ENCODE assay signal across 27 cellular contexts in the genomic region with DNA sequence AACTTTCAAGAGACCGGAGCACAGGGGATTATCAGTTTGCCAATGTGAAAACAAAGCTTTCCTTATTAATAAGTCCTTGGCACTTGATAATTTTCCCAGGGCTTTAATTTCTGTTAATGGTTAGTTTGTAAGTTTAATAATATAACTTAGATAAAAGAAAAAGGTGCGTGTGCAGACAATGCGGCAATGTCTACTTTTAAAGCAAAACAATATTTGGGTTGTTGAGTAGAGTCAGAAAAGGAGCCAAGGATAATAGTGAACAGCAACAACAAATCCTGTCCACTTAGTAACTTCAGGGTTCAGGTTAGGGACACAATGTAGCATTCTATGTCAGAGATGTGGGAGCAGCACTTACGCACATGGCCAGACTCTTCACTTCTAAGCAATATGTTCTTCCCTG.
DNase-seq lines count a peak whose midpoint lies in the region; ATAC-seq, FAIRE-seq and TF ChIP-seq lines count a peak whose summit lies in the region.
"Had no signal": no experiment of that assay in that cellular context is flagged by ENCODE, and none has a peak within 500 bp of the region (broad histone marks: within the 10 kb centered on the region; RNA-seq: fewer than 3 reads in every experiment).

No MANE protein-coding gene starts in this region.

- TF ChIP-seq CTCF in choroid plexus epithelial cell (conservative IDR thresholded peaks at IDR 0.05; ENCODE audit: low read depth, low read length): no peak
- TF ChIP-seq CTCF in endothelial cell of umbilical vein (IDR thresholded peaks at IDR 0.05; ENCODE audit: extremely low read depth in 1 of 2, insufficient read depth in 1 of 2, low read depth in 1 of 2, low read length in 2 of 2): no peak

- dilution Hi-C loops in endothelial cell of umbilical vein (cut with MboI; ENCODE audit: extremely low pct_ligation_motif_present, low sequenced_read_pairs): no loop called here

- ATAC-seq in sciatic nerve (peak; percentile 59), HG03045 (IDR thresholded peaks at IDR 0.05; ENCODE audit: unreplicated experiment) (no peak), GM18907 (IDR thresholded peaks at IDR 0.05; ENCODE audit: unreplicated experiment) (no peak)
- ATAC-seq: A549; CD8-positive, alpha-beta T cell; GM12878 had no signal

- no peaks in the 10 kb centered on the region for H3K27me3 ChIP-seq in endothelial cell of umbilical vein (ENCODE audit: control insufficient read depth in 2 of 2, insufficient read depth in 2 of 2, low read length in 2 of 2)
- H3K27me3 ChIP-seq: BLaER1 treated with 17β-estradiol and CSF1 and Interleukin-3, amounts not matched to agents 10 nM and 100 nM had no signal

- FAIRE-seq in endothelial cell of umbilical vein (lab: Jason Lieb, UNC): no peak
- FAIRE-seq: A549, GM12878, GM12892, GM18507, GM19239 had no signal

- H3K9me1 ChIP-seq in endothelial cell of umbilical vein (replicated peaks; ENCODE audit: control insufficient read depth, extremely low read depth, insufficient read depth, low read length): no peaks in the 10 kb centered on the region

- no peak overlapping the region for H3K27ac ChIP-seq in endothelial cell of umbilical vein (ENCODE audit: insufficient read depth, low read depth, low read length)
- H3K27ac ChIP-seq: 22Rv1; A549; BLaER1 treated with 17β-estradiol and CSF1 and Interleukin-3, amounts not matched to agents 10 nM and 100 nM; C4-2B had no signal

- POLR2A ChIA-PET in endothelial cell of umbilical vein (lab: Charles Lee): no interaction called here

- H4K20me1 ChIP-seq in endothelial cell of umbilical vein (replicated peaks; ENCODE audit: control insufficient read depth, extremely low read depth, insufficient read depth, low read length): no peaks in the 10 kb centered on the region
- H4K20me1 ChIP-seq: BLaER1 treated with 17β-estradiol and CSF1 and Interleukin-3, amounts not matched to agents 10 nM and 100 nM had no signal

- H3K79me2 ChIP-seq in endothelial cell of umbilical vein (ENCODE audit: control insufficient read depth, insufficient read depth, low read length): no peaks in the 10 kb centered on the region

- no peaks in the 10 kb centered on the region for H3K9me3 ChIP-seq in endothelial cell of umbilical vein (replicated peaks; ENCODE audit: control insufficient read depth, insufficient read depth, low read length)
- H3K9me3 ChIP-seq: A549; BLaER1 treated with 17β-estradiol and CSF1 and Interleukin-3, amounts not matched to agents 10 nM and 100 nM had no signal

- no peak overlapping the region for H3K4me2 ChIP-seq in endothelial cell of umbilical vein (ENCODE audit: insufficient read depth, low read length)
- H3K4me2 ChIP-seq: A549; BLaER1 treated with 17β-estradiol and CSF1 and Interleukin-3, amounts not matched to agents 10 nM and 100 nM had no signal

- no peak overlapping the region for H2AFZ ChIP-seq in endothelial cell of umbilical vein (ENCODE audit: low read depth, low read length)

- H3K9ac ChIP-seq in endothelial cell of umbilical vein (replicated peaks; ENCODE audit: extremely low read depth, insufficient read depth, low read length): no peak overlapping the region
- H3K9ac ChIP-seq: BLaER1 treated with 17β-estradiol and CSF1 and Interleukin-3, amounts not matched to agents 10 nM and 100 nM had no signal

- DNase-seq in astrocyte of the hippocampus (ENCODE audit: low read depth, low spot score) (peak; percentile 8), choroid plexus epithelial cell (ENCODE audit: low read depth) (peak; percentile 14), endothelial cell of umbilical vein (ENCODE audit: low read depth, low spot score) (peak; percentile 26), sciatic nerve (ENCODE audit: low spot score) (no peak), NCI-H526 treated with DMSO at 0.1 percent for 48 hours (lab: John Stamatoyannopoulos, UW) (no peak), COLO668 (lab: John Stamatoyannopoulos, UW; ENCODE audit: unreplicated experiment) (no peak)
- DNase-seq: AML-193; CD4-positive, alpha-beta T cell; CD8-positive, alpha-beta T cell; COR-L47; DMS 273 treated with DMSO at 0.1 percent for 48 hours; DMS153; DMS53; DMS79; DND-41; EL; GDM1 had no signal

- H3K4me1 ChIP-seq in endothelial cell of umbilical vein (ENCODE audit: control insufficient read depth, extremely low read depth, insufficient read depth, low read length): no peaks in the 10 kb centered on the region
- H3K4me1 ChIP-seq: A549; BLaER1 treated with 17β-estradiol and CSF1 and Interleukin-3, amounts not matched to agents 10 nM and 100 nM had no signal

- H3K4me3 ChIP-seq in choroid plexus epithelial cell (ENCODE audit: low read depth, low read length) (no peak overlapping the region), endothelial cell of umbilical vein (replicated peaks in 1 of 3; ENCODE audit: insufficient read depth in 1 of 3, low read depth in 1 of 3, low read length in 3 of 3) (no peak overlapping the region)
- H3K4me3 ChIP-seq: A549; BLaER1 treated with 17β-estradiol and CSF1 and Interleukin-3, amounts not matched to agents 10 nM and 100 nM; GM12878 had no signal

- no peak for TF ChIP-seq POLR2A in endothelial cell of umbilical vein (IDR thresholded peaks at IDR 0.05; ENCODE audit: low read depth, low read length)

- CTCF ChIA-PET in endothelial cell of umbilical vein (lab: Charles Lee): no interaction called here

- BruUV-seq in endothelial cell of umbilical vein (replicated peaks; lab: Mats Ljungman, UMichigan): no TSS peak

- no peaks in the 10 kb centered on the region for H3K36me3 ChIP-seq in endothelial cell of umbilical vein (ENCODE audit: control insufficient read depth in 2 of 2, extremely low read depth in 1 of 2, insufficient read depth in 2 of 2, low read length in 2 of 2)
- H3K36me3 ChIP-seq: BLaER1 treated with 17β-estradiol and CSF1 and Interleukin-3, amounts not matched to agents 10 nM and 100 nM had no signal

- intact Hi-C loops in endothelial cell of umbilical vein (cut with micrococcal nuclease): no loop called here
- intact Hi-C loops in sciatic nerve (cut with DNase I): no loop called here

TF ChIP-seq in endothelial cell of umbilical vein, 7 proteins besides CTCF, POLR2A, EP300 and RAD21:
- TF ChIP-seq, protein P1, sequence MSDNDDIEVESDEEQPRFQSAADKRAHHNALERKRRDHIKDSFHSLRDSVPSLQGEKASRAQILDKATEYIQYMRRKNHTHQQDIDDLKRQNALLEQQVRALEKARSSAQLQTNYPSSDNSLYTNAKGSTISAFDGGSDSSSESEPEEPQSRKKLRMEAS (IDR thresholded peaks at IDR 0.05; ENCODE audit: insufficient read depth, insufficient read length): no peak
- TF ChIP-seq EZH2 (IDR thresholded peaks at IDR 0.05; ENCODE audit: borderline replicate concordance, low read depth, low read length, severe bottlenecking) (no peak), GATA2 (IDR thresholded peaks at IDR 0.05; ENCODE audit: insufficient read depth, insufficient read length, low read depth, low read length) (no peak), JUN (IDR thresholded peaks at IDR 0.05; ENCODE audit: borderline replicate concordance, insufficient read depth, insufficient read length, low read depth) (no peak), POLR2AphosphoS5 (IDR thresholded peaks at IDR 0.05; ENCODE audit: insufficient read depth, low read depth, low read length) (no peak), FOS (IDR thresholded peaks at IDR 0.05; ENCODE audit: borderline replicate concordance, insufficient read depth, low read length) (no peak), MYC (IDR thresholded peaks at IDR 0.05; ENCODE audit: low read depth, low read length) (no peak)

Comparison
In these comparisons a context has a peak if more than half of its experiments do, and no peak if none do; other contexts are left out.
1. DNase-seq: peak in astrocyte of the hippocampus (single experiment), choroid plexus epithelial cell (single experiment) and endothelial cell of umbilical vein (single experiment); none in sciatic nerve (single experiment), NCI-H526 treated with DMSO at 0.1 percent for 48 hours (single experiment) and COLO668 (single experiment).